15 cellular contexts compared by ENCODE assay signal in genomic region chr16:87829123-87829980, GRCh38. TPM values are rescaled to one million over a fixed set of nuclear protein-coding genes. Genes with fewer than 3 reads are reported as not detected.
DNase-seq lines count a peak whose midpoint lies in the region; ATAC-seq and TF ChIP-seq lines count a peak whose summit lies in the region.
"Had no signal": no experiment of that assay in that cellular context is flagged by ENCODE, and none has a peak within 500 bp of the region (broad histone marks: within the 10 kb centered on the region; RNA-seq: fewer than 3 reads in every experiment).

No MANE protein-coding gene starts in this region.

- H3K4me3 ChIP-seq in thyroid gland (replicated peaks in 1 of 3) = no peak overlapping the region
- H3K4me3 ChIP-seq: gastroesophageal sphincter, SK-N-MC had no signal

- peak; percentile 19 for DNase-seq in stimulated activated CD4-positive, alpha-beta T cell treated with anti-CD3 and anti-CD28 coated beads, Interleukin-2, amount 100 ng/mL, for 4 hours (ENCODE audit: low read depth)
- DNase-seq in stimulated activated CD4-positive, alpha-beta T cell treated with anti-CD3 and anti-CD28 coated beads, Interleukin-4, amount 100 ng/mL, for 24 hours = no peak
- DNase-seq in NCI-H82 treated with DMSO at 0.1 percent for 48 hours (lab: John Stamatoyannopoulos, UW; ENCODE audit: unreplicated experiment) = peak; percentile 33
- DNase-seq in chondrocyte (ENCODE audit: low spot score) = peak; percentile 74
- peak; percentile 51 to 60 for DNase-seq in thyroid gland
- DNase-seq in left ventricle myocardium superior = no peak
- DNase-seq in A172 (ENCODE audit: low spot score) = no peak
- no peak for DNase-seq in stimulated activated CD4-positive, alpha-beta T cell treated with anti-CD3 and anti-CD28 coated beads, Interleukin-4, amount 100 ng/mL, for 1 hour
- DNase-seq: amygdala; CD8-positive, alpha-beta T cell; dermis blood vessel endothelial cell; Kasumi-1; left colon had no signal

- no peaks in the 10 kb centered on the region for H3K4me1 Mint-ChIP-seq in chondrocyte (ENCODE audit: low read depth)

- no peaks in the 10 kb centered on the region for H3K4me1 ChIP-seq in thyroid gland

- H3K36me3 ChIP-seq in thyroid gland = no peaks in the 10 kb centered on the region

- H3K27me3 Mint-ChIP-seq in chondrocyte (ENCODE audit: low read depth) = no peaks in the 10 kb centered on the region

- WGBS in thyroid gland, 2 donors = 68 to 72% methylated on average over 16 to 22 of the region's 27 CpGs

- TF ChIP-seq CTCF in chondrocyte (IDR thresholded peaks at IDR 0.05) (no peak), thyroid gland (IDR thresholded peaks at IDR 0.05) (no peak)

- intact Hi-C loops in thyroid gland (cut with DNase I) (no loop called here), left ventricle myocardium superior (cut with micrococcal nuclease) (no loop called here)

- no peak for TF ChIP-seq POLR2A in thyroid gland (IDR thresholded peaks at IDR 0.05)

- H3K36me3 Mint-ChIP-seq in chondrocyte (ENCODE audit: low read depth) = peaks cover 31% of the 10 kb centered on the region

- no peaks in the 10 kb centered on the region for H3K27me3 ChIP-seq in thyroid gland

- no peak overlapping the region for H3K27ac Mint-ChIP-seq in chondrocyte (ENCODE audit: unreplicated experiment)
- H3K27ac Mint-ChIP-seq: CD8-positive, alpha-beta T cell had no signal

- no peaks in the 10 kb centered on the region for H3K9me3 ChIP-seq in thyroid gland
- H3K9me3 ChIP-seq: gastroesophageal sphincter had no signal

- H3K27ac ChIP-seq in thyroid gland = no peak overlapping the region
- H3K27ac ChIP-seq: gastroesophageal sphincter, SK-N-MC had no signal

- no peak overlapping the region for H3K4me3 Mint-ChIP-seq in chondrocyte (ENCODE audit: unreplicated experiment)
- H3K4me3 Mint-ChIP-seq: CD8-positive, alpha-beta T cell had no signal

- no peaks in the 10 kb centered on the region for H3K9me3 Mint-ChIP-seq in chondrocyte (ENCODE audit: low read depth)
- H3K9me3 Mint-ChIP-seq: CD8-positive, alpha-beta T cell had no signal

- no peak for ATAC-seq in left ventricle myocardium superior
- ATAC-seq: gastroesophageal sphincter, left colon had no signal

RNA-seq across cellular contexts. Expression of gene SLC7A5, which starts 40.0 kb away (rescaled TPM):
- total RNA-seq in chondrocyte (53.6 to 249 TPM (median 248 TPM) in 3 replicates), thyroid gland (1 to 10 TPM; 1.1 to 5.2 (median 2.2) TPM), left ventricle myocardium superior (2.0 TPM)
- total RNA-seq in A172 (2014; rRNA removed; shearing (Covaris generic)) = 75.8 and 85.2 TPM in 2 replicates

Comparison
In these comparisons a context has a peak if more than half of its experiments do, and no peak if none do; other contexts are left out.
1. DNase-seq: peak in stimulated activated CD4-positive, alpha-beta T cell treated with anti-CD3 and anti-CD28 coated beads, Interleukin-2, amount 100 ng/mL, for 4 hours (single experiment), NCI-H82 treated with DMSO at 0.1 percent for 48 hours (single experiment), chondrocyte (single experiment) and thyroid gland (2 of 2); none in stimulated activated CD4-positive, alpha-beta T cell treated with anti-CD3 and anti-CD28 coated beads, Interleukin-4, amount 100 ng/mL, for 24 hours (single experiment), left ventricle myocardium superior (single experiment), A172 (single experiment) and stimulated activated CD4-positive, alpha-beta T cell treated with anti-CD3 and anti-CD28 coated beads, Interleukin-4, amount 100 ng/mL, for 1 hour (single experiment).